Comparison of ENCODE assay signal across 2 cellular contexts in genomic region chr3:14401692-14402303, GRCh38.
TF ChIP-seq lines count a peak whose summit lies in the region.

No MANE protein-coding gene starts in this region.

TF ChIP-seq in SK-N-SH, 30 proteins besides CTCF, POLR2A, EP300 and RAD21 (continued from another document):
- TF ChIP-seq, protein P1, sequence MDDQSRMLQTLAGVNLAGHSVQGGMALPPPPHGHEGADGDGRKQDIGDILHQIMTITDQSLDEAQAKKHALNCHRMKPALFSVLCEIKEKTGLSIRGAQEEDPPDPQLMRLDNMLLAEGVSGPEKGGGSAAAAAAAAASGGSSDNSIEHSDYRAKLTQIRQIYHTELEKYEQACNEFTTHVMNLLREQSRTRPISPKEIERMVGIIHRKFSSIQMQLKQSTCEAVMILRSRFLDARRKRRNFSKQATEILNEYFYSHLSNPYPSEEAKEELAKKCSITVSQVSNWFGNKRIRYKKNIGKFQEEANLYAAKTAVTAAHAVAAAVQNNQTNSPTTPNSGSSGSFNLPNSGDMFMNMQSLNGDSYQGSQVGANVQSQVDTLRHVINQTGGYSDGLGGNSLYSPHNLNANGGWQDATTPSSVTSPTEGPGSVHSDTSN (IDR thresholded peaks at IDR 0.05): no peak
- TF ChIP-seq SIN3A (IDR thresholded peaks at IDR 0.05; ENCODE audit: borderline replicate concordance, low read depth, low read length): no peak
- no peak for TF ChIP-seq YY1 (IDR thresholded peaks at IDR 0.05; ENCODE audit: low read depth)
- TF ChIP-seq POLR2AphosphoS5 (IDR thresholded peaks at IDR 0.05; ENCODE audit: low read depth, low read length): no peak
- TF ChIP-seq NFIC (IDR thresholded peaks at IDR 0.05; ENCODE audit: borderline replicate concordance): no peak
- no peak for TF ChIP-seq ELF1 (IDR thresholded peaks at IDR 0.05)
- no peak for TF ChIP-seq GABPA (IDR thresholded peaks at IDR 0.05; ENCODE audit: low read depth)
- TF ChIP-seq, protein P2, sequence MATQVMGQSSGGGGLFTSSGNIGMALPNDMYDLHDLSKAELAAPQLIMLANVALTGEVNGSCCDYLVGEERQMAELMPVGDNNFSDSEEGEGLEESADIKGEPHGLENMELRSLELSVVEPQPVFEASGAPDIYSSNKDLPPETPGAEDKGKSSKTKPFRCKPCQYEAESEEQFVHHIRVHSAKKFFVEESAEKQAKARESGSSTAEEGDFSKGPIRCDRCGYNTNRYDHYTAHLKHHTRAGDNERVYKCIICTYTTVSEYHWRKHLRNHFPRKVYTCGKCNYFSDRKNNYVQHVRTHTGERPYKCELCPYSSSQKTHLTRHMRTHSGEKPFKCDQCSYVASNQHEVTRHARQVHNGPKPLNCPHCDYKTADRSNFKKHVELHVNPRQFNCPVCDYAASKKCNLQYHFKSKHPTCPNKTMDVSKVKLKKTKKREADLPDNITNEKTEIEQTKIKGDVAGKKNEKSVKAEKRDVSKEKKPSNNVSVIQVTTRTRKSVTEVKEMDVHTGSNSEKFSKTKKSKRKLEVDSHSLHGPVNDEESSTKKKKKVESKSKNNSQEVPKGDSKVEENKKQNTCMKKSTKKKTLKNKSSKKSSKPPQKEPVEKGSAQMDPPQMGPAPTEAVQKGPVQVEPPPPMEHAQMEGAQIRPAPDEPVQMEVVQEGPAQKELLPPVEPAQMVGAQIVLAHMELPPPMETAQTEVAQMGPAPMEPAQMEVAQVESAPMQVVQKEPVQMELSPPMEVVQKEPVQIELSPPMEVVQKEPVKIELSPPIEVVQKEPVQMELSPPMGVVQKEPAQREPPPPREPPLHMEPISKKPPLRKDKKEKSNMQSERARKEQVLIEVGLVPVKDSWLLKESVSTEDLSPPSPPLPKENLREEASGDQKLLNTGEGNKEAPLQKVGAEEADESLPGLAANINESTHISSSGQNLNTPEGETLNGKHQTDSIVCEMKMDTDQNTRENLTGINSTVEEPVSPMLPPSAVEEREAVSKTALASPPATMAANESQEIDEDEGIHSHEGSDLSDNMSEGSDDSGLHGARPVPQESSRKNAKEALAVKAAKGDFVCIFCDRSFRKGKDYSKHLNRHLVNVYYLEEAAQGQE (IDR thresholded peaks at IDR 0.05; ENCODE audit: low read depth, low read length): no peak
- TF ChIP-seq TCF12 (IDR thresholded peaks at IDR 0.05): no peak
- no peak for TF ChIP-seq NRF1 (IDR thresholded peaks at IDR 0.05; ENCODE audit: low read depth, low read length)

TF ChIP-seq in SK-N-SH treated with all-trans-retinoic acid at 6 μM for 48 hours, 23 proteins besides CTCF, POLR2A, EP300 and RAD21 (continued from another document):
- TF ChIP-seq, protein P3, sequence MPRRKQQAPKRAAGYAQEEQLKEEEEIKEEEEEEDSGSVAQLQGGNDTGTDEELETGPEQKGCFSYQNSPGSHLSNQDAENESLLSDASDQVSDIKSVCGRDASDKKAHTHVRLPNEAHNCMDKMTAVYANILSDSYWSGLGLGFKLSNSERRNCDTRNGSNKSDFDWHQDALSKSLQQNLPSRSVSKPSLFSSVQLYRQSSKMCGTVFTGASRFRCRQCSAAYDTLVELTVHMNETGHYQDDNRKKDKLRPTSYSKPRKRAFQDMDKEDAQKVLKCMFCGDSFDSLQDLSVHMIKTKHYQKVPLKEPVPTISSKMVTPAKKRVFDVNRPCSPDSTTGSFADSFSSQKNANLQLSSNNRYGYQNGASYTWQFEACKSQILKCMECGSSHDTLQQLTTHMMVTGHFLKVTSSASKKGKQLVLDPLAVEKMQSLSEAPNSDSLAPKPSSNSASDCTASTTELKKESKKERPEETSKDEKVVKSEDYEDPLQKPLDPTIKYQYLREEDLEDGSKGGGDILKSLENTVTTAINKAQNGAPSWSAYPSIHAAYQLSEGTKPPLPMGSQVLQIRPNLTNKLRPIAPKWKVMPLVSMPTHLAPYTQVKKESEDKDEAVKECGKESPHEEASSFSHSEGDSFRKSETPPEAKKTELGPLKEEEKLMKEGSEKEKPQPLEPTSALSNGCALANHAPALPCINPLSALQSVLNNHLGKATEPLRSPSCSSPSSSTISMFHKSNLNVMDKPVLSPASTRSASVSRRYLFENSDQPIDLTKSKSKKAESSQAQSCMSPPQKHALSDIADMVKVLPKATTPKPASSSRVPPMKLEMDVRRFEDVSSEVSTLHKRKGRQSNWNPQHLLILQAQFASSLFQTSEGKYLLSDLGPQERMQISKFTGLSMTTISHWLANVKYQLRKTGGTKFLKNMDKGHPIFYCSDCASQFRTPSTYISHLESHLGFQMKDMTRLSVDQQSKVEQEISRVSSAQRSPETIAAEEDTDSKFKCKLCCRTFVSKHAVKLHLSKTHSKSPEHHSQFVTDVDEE (CRISPR knock-in tag; IDR thresholded peaks at IDR 0.05): no peak
